In the genomic region with DNA sequence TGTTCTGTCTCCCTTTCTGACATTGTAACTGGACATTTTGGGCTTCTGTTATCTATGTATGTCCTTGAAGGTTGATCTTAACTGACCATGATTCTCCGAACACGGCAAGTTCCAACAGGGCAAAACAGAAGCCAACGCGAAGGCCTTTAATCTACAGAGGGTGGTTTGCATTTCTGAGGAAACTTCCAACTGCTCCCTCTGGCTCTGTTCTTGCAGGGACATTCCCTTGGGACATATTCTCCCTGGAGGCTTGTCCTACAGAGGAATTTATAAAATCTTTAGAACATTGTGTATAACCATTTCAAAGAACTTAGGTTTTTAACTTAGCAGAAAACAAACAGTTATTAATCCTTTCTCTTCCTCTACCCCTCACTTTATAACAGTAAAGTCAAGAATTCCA, we compare ENCODE assay signal across 1 cellular context.
TF ChIP-seq lines count a peak whose summit lies in the region.

No MANE protein-coding gene starts in this region.

TF ChIP-seq in HepG2, 621 proteins besides CTCF, POLR2A, EP300 and RAD21 (continued from another document):
- TF ChIP-seq FOSL1 (CRISPR knock-in tag; IDR thresholded peaks at IDR 0.05; ENCODE audit: borderline replicate concordance) (no peak), MAFF (IDR thresholded peaks at IDR 0.05; ENCODE audit: low read depth, low read length) (no peak), ZNF207 (IDR thresholded peaks at IDR 0.05; ENCODE audit: borderline replicate concordance) (no peak), ZNF678 (CRISPR knock-in tag; IDR thresholded peaks at IDR 0.05) (no peak), ZNF10 (CRISPR knock-in tag; IDR thresholded peaks at IDR 0.05; ENCODE audit: borderline replicate concordance, low read depth) (no peak), ZNF263 (CRISPR knock-in tag; IDR thresholded peaks at IDR 0.05) (no peak), ZNF251 (CRISPR knock-in tag; IDR thresholded peaks at IDR 0.05) (no peak), ZBTB8A (CRISPR knock-in tag; IDR thresholded peaks at IDR 0.05; ENCODE audit: borderline replicate concordance, low read depth) (no peak), SP2 (CRISPR knock-in tag; IDR thresholded peaks at IDR 0.05) (no peak), HOXD1 (CRISPR knock-in tag; IDR thresholded peaks at IDR 0.05) (no peak), ZNF12 (CRISPR knock-in tag; IDR thresholded peaks at IDR 0.05) (no peak), GABPA (IDR thresholded peaks at IDR 0.05; ENCODE audit: low read depth, low read length) (no peak), GABPA (CRISPR knock-in tag; IDR thresholded peaks at IDR 0.05; ENCODE audit: low read depth) (no peak)
- TF ChIP-seq, protein P1, sequence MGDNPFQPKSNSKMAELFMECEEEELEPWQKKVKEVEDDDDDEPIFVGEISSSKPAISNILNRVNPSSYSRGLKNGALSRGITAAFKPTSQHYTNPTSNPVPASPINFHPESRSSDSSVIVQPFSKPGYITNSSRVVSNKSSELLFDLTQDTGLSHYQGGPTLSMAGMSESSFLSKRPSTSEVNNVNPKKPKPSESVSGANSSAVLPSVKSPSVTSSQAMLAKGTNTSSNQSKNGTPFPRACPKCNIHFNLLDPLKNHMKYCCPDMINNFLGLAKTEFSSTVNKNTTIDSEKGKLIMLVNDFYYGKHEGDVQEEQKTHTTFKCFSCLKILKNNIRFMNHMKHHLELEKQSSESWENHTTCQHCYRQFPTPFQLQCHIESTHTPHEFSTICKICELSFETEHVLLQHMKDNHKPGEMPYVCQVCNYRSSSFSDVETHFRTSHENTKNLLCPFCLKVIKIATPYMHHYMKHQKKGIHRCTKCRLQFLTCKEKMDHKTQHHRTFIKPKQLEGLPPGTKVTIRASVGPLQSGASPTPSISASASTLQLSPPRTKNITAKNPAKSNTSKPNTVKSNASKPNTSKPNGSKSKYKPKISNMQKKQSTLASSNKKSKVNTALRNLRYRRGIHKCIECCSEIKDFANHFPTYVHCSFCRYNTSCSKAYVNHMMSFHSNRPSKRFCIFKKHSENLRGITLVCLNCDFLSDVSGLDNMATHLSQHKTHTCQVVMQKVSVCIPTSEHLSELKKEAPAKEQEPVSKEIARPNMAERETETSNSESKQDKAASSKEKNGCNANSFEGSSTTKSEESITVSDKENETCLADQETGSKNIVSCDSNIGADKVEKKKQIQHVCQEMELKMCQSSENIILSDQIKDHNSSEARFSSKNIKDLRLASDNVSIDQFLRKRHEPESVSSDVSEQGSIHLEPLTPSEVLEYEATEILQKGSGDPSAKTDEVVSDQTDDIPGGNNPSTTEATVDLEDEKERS (CRISPR knock-in tag; IDR thresholded peaks at IDR 0.05): no peak
- TF ChIP-seq, protein P2, sequence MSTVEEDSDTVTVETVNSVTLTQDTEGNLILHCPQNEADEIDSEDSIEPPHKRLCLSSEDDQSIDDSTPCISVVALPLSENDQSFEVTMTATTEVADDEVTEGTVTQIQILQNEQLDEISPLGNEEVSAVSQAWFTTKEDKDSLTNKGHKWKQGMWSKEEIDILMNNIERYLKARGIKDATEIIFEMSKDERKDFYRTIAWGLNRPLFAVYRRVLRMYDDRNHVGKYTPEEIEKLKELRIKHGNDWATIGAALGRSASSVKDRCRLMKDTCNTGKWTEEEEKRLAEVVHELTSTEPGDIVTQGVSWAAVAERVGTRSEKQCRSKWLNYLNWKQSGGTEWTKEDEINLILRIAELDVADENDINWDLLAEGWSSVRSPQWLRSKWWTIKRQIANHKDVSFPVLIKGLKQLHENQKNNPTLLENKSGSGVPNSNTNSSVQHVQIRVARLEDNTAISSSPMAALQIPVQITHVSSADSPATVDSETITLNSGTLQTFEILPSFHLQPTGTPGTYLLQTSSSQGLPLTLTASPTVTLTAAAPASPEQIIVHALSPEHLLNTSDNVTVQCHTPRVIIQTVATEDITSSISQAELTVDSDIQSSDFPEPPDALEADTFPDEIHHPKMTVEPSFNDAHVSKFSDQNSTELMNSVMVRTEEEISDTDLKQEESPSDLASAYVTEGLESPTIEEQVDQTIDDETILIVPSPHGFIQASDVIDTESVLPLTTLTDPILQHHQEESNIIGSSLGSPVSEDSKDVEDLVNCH (CRISPR knock-in tag; IDR thresholded peaks at IDR 0.05): no peak
